ENCODE assay signal across 8 cellular contexts in the genomic region with DNA sequence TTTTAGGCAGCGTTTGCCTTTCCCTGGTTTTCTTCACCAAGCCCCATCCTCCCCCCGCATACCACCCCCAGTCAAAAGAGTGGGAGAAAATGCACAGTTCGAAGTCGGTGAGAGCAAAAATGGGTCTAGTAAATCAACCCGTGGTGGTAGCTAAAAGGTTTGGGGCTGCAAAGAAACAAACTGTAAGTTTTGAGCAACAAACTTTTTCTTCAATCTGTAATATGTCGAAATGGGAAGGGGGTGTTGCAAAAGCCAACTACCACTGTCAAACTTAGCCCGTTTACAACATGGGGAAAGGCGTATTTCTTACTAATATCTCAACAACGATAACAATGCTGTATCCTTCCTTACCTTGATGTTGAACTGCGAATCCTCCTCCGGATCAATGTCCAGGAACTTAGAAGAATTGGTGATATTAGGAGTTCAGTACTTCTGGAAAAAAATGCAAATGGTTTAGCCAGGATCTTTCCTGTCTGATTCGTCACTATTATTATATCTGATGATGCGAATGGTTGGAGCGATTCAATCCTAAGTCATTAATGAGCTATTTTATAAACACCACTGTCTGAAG. TPM values are rescaled to one million over a fixed set of nuclear protein-coding genes. Genes with fewer than 3 reads are reported as not detected.
A peak's percentile ranks its signal among the peaks of the same experiment; 100 is the strongest.
DNase-seq lines count a peak whose midpoint lies in the region; ATAC-seq and TF ChIP-seq lines count a peak whose summit lies in the region.

No MANE protein-coding gene starts in this region.

- H3F3A ChIP-seq in OCI-LY1 (ENCODE audit: insufficient read depth, low read length) = no peaks in the 10 kb centered on the region

- H3K27ac ChIP-seq in OCI-LY1 (ENCODE audit: low read depth, low read length, poor library complexity, severe bottlenecking) = peak overlapping the region; percentile 28
- H3K27ac ChIP-seq in ectodermal cell (ENCODE audit: insufficient read depth, low read depth, low read length, poor library complexity, severe bottlenecking) = no peak overlapping the region

- peak; percentile 74 for DNase-seq in NCI-H510A treated with DMSO at 0.1 percent for 48 hours (lab: John Stamatoyannopoulos, UW)
- no peak for DNase-seq in NCI-H510A (lab: John Stamatoyannopoulos, UW)
- no peak for DNase-seq in NCI-H524 treated with DMSO at 0.1 percent for 48 hours (lab: John Stamatoyannopoulos, UW)

- no peak for TF ChIP-seq CTCF in OCI-LY1 (IDR thresholded peaks at IDR 0.05; ENCODE audit: low read length)

- WGBS in ectodermal cell, 2 experiments = 2 to 4% methylated on average over 11 to 14 of the region's 14 CpGs

- H3K9me3 ChIP-seq in OCI-LY1 (ENCODE audit: low read length) (no peaks in the 10 kb centered on the region), ectodermal cell (ENCODE audit: control insufficient read depth, low read length) (no peaks in the 10 kb centered on the region), neuron (ENCODE audit: low read length) (peaks cover 5% of the 10 kb centered on the region)

- no peak overlapping the region for H2AFZ ChIP-seq in OCI-LY1 (ENCODE audit: low read length)
- peak overlapping the region; percentile 88 for H2AFZ ChIP-seq in neuron (ENCODE audit: low read depth, low read length)

- H3K4me3 ChIP-seq in OCI-LY1 (ENCODE audit: low read depth, low read length, poor library complexity, severe bottlenecking) (peak overlapping the region; percentile 81), ectodermal cell (ENCODE audit: insufficient read depth, low read depth, low read length) (peak overlapping the region; percentile 60), neuron (ENCODE audit: low read length) (peak overlapping the region; percentile 90)

- H3K4me1 ChIP-seq in OCI-LY1 (ENCODE audit: insufficient read depth, low read length, severe bottlenecking) (peaks cover 14% of the 10 kb centered on the region), ectodermal cell (ENCODE audit: control insufficient read depth, insufficient read depth, low read length) (peaks cover 13% of the 10 kb centered on the region), neuron (ENCODE audit: insufficient read depth, low read length) (peaks cover 27% of the 10 kb centered on the region)

- no peak for ATAC-seq in HG03280 (IDR thresholded peaks at IDR 0.05; ENCODE audit: unreplicated experiment)
- ATAC-seq in HG03097 (IDR thresholded peaks at IDR 0.05; ENCODE audit: low FRiP score, unreplicated experiment) = no peak

- H3K36me3 ChIP-seq in OCI-LY1 (ENCODE audit: insufficient read depth, low read length) (no peaks in the 10 kb centered on the region), ectodermal cell (ENCODE audit: control insufficient read depth, insufficient read depth, low read length) (no peaks in the 10 kb centered on the region), neuron (ENCODE audit: insufficient read depth, low read length) (no peaks in the 10 kb centered on the region)

- H3K9ac ChIP-seq in OCI-LY1 (ENCODE audit: low read length) = peak overlapping the region; percentile 82; the same call in 1 of the 2 replicates

- H3K27me3 ChIP-seq in OCI-LY1 (ENCODE audit: insufficient read depth, low read length) = no peaks in the 10 kb centered on the region
- H3K27me3 ChIP-seq in ectodermal cell (ENCODE audit: control insufficient read depth, insufficient read depth, low read length, poor library complexity, severe bottlenecking) = peaks cover 92% of the 10 kb centered on the region
- peaks cover 15% of the 10 kb centered on the region for H3K27me3 ChIP-seq in neuron (ENCODE audit: insufficient read depth, low read length)

- no peaks in the 10 kb centered on the region for H3K9me2 ChIP-seq in OCI-LY1 (ENCODE audit: low read depth, low read length)

- 0 out of 2 replicates have a peak, but pooled peaks cover 3% of the 10 kb centered on the region for H3K79me2 ChIP-seq in OCI-LY1 (ENCODE audit: insufficient read depth, low read length)

- H3K4me2 ChIP-seq in OCI-LY1 (ENCODE audit: low read length) = peak overlapping the region; percentile 84

- H4K20me1 ChIP-seq in OCI-LY1 (ENCODE audit: insufficient read depth, low read length) = no peaks in the 10 kb centered on the region

RNA-seq across cellular contexts. Expression of a gene that starts 2.4 kb away (rescaled TPM):
- 6.3 TPM for polyA plus RNA-seq in ectodermal cell (2013, experiment 1 of 4)
- 5.6 TPM for polyA plus RNA-seq in ectodermal cell (2013, experiment 2 of 4)
- 4.8 TPM for polyA plus RNA-seq in ectodermal cell (2013, experiment 3 of 4)
- 5.8 TPM for polyA plus RNA-seq in ectodermal cell (2013, experiment 4 of 4)
